In the genomic region with DNA sequence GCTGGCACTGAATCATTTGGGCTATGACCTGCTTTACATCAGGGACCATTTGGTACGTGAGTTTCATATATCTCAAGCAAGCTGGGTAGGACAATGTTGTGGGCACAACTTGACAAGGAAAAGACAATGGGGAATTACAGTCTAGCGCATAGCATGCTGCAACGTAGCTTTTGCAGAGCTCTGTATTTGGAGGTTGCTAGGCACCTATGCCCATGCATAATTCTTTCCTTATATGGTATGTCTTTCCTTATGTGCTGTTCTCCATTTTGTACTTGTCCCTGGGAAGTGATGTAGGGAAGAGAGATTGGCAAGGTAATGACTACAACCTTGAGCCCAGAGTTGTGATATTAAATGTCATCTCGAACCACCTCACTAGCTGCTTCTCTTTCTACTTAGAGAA, we compare ENCODE assay signal across 21 cellular contexts. TPM values are rescaled to one million over a fixed set of nuclear protein-coding genes. Genes with fewer than 3 reads are reported as not detected.
"Had no signal": no experiment of that assay in that cellular context is flagged by ENCODE, and none has a peak within 500 bp of the region (broad histone marks: within the 10 kb centered on the region; RNA-seq: fewer than 3 reads in every experiment).

No MANE protein-coding gene starts in this region.

- H3K4me3 Mint-ChIP-seq: activated CD4-positive, alpha-beta T cell treated with anti-CD3 and anti-CD28 coated beads, Interleukin-2, amount 10 ng/mL, durations not matched to agents 7 days and 5 days; activated naive CD8-positive, alpha-beta T cell; endodermal cell; stimulated activated naive B cell treated with anti-CD40 and anti-IgM and Interleukin-4, amounts not matched to agents 10 μg/mL and 1 μg/mL and 100 μg/mL, for 72 hours had no signal

- H3K27ac ChIP-seq: body of pancreas, ovary, transverse colon had no signal

- H3K9me3 ChIP-seq: body of pancreas, ovary, transverse colon had no signal

- DNase-seq: activated CD4-positive, alpha-beta T cell treated with anti-CD3 and anti-CD28 coated beads, Interleukin-2, amount 10 ng/mL, durations not matched to agents 7 days and 5 days; activated gamma-delta T cell treated with Interleukin-2 at 50 U/mL for 16 hours; amygdala; body of pancreas; dermis blood vessel endothelial cell; endodermal cell; glutamatergic neuron; hypothalamus; kidney; left ventricle myocardium superior; ovary; stimulated activated CD4-positive, alpha-beta T cell treated with anti-CD3 and anti-CD28 coated beads, Interleukin-4, amount 100 ng/mL, for 1 hour; stimulated activated naive B cell treated with anti-CD40 and anti-IgM and Interleukin-4, amounts not matched to agents 10 μg/mL and 1 μg/mL and 100 μg/mL, for 72 hours; substantia nigra; transverse colon had no signal

- H3K9me3 Mint-ChIP-seq: endodermal cell; stimulated activated naive B cell treated with anti-CD40 and anti-IgM and Interleukin-4, amounts not matched to agents 10 μg/mL and 1 μg/mL and 100 μg/mL, for 72 hours had no signal

- FAIRE-seq: kidney had no signal

- H3K27me3 ChIP-seq: body of pancreas, ovary, transverse colon had no signal

- H3K36me3 ChIP-seq: ovary, transverse colon had no signal

- H3K27ac Mint-ChIP-seq: activated CD4-positive, alpha-beta T cell treated with anti-CD3 and anti-CD28 coated beads, Interleukin-2, amount 10 ng/mL, durations not matched to agents 7 days and 5 days; activated naive CD8-positive, alpha-beta T cell; endodermal cell; stimulated activated naive B cell treated with anti-CD40 and anti-IgM and Interleukin-4, amounts not matched to agents 10 μg/mL and 1 μg/mL and 100 μg/mL, for 72 hours had no signal

- ATAC-seq: body of pancreas; left ventricle myocardium superior; stimulated activated naive B cell treated with anti-CD40 and anti-IgM and Interleukin-4, amounts not matched to agents 10 μg/mL and 1 μg/mL and 100 μg/mL, for 72 hours had no signal

- H3K4me1 Mint-ChIP-seq: activated CD4-positive, alpha-beta T cell treated with anti-CD3 and anti-CD28 coated beads, Interleukin-2, amount 10 ng/mL, durations not matched to agents 7 days and 5 days; stimulated activated naive B cell treated with anti-CD40 and anti-IgM and Interleukin-4, amounts not matched to agents 10 μg/mL and 1 μg/mL and 100 μg/mL, for 72 hours had no signal

- H3K4me3 ChIP-seq: body of pancreas, ovary, transverse colon had no signal

- H3K36me3 Mint-ChIP-seq: activated naive CD8-positive, alpha-beta T cell; stimulated activated naive B cell treated with anti-CD40 and anti-IgM and Interleukin-4, amounts not matched to agents 10 μg/mL and 1 μg/mL and 100 μg/mL, for 72 hours had no signal

RNA-seq across cellular contexts. Expression of a gene that starts 19.3 kb away (rescaled TPM):
- total RNA-seq: activated CD4-positive, alpha-beta T cell treated with anti-CD3 and anti-CD28 coated beads, Interleukin-2, amount 10 ng/mL, durations not matched to agents 7 days and 5 days; T-helper 2 cell treated with Interferon-gamma antibody and Interleukin-4, amounts not matched to agents 100 ng/mL and 5 ng/mL, for 36 hours had no signal

RNA-seq across cellular contexts. Expression of a gene that starts 41.2 kb away (rescaled TPM):
- total RNA-seq: activated CD4-positive, alpha-beta T cell treated with anti-CD3 and anti-CD28 coated beads, Interleukin-2, amount 10 ng/mL, durations not matched to agents 7 days and 5 days; body of pancreas; cerebellum; endodermal cell; left ventricle myocardium superior; mesenteric fat pad; pulmonary artery endothelial cell; T-helper 2 cell treated with Interferon-gamma antibody and Interleukin-4, amounts not matched to agents 100 ng/mL and 5 ng/mL, for 36 hours; transverse colon had no signal
- polyA plus RNA-seq: esophagus, ovary had no signal
